Comparison of ENCODE assay signal across 8 cellular contexts in the genomic region with DNA sequence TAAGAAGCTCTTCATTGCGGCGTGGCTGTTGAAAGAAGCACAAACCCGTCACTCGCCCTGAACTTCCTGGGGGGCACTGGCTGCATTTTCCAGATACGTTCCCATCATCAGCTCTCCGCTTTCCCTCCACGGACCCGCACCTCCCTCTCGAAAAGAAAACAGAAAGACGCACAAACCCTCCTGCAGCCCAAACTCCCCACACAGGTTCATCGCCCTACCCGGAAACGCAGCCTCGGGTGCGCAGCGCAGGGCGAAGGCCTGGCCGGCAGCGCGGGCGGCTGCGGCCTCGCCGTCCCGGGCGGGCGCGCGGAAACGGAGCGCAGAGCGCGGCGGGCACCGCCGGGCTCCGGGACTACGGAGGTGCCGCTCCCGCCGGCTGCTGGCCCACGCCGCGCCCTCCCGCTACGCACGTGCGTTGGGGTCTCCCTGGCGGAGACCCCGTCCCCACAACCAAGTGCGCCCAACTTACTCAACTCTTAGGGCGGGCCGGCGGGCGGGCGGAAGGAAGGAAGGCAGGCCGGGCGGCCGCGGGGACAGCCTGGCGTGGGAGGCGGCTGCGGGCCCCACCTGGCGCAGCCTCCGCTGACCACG. TPM values are rescaled to one million over a fixed set of nuclear protein-coding genes. Genes with fewer than 3 reads are reported as not detected.
DNase-seq lines count a peak whose midpoint lies in the region; ATAC-seq and TF ChIP-seq lines count a peak whose summit lies in the region.

No MANE protein-coding gene starts in this region.

- peak overlapping the region; percentile 99 for H3K4me3 ChIP-seq in OCI-LY7 (ENCODE audit: low read depth, low read length, poor library complexity, severe bottlenecking)
- peak overlapping the region; percentile 93 for H3K4me3 ChIP-seq in parathyroid adenoma (ENCODE audit: low read depth, low read length)

- intact Hi-C loops in OCI-LY7 (cut with micrococcal nuclease; ENCODE audit: unreplicated experiment) = loop anchor here (1.0 to 10.0 kb wide), 3 partner anchors 196 to 713 kb away; a partner anchor contains a TSS

- BruUV-seq in OCI-LY7 (replicated peaks; lab: Mats Ljungman, UMichigan) = no TSS peak

- H3K9me3 ChIP-seq in OCI-LY7 (ENCODE audit: low read length) = no peaks in the 10 kb centered on the region
- H3K9me3 ChIP-seq in parathyroid adenoma (ENCODE audit: control insufficient read depth, low read length) = no peaks in the 10 kb centered on the region

- H4K20me1 ChIP-seq in OCI-LY7 (ENCODE audit: insufficient read depth, low read length) = peaks cover 34% of the 10 kb centered on the region

- no peaks in the 10 kb centered on the region for H3K9me2 ChIP-seq in OCI-LY7 (ENCODE audit: insufficient read depth, low read length)

- H3K27ac ChIP-seq in OCI-LY7 (ENCODE audit: low read depth, low read length, poor library complexity, severe bottlenecking) (peak overlapping the region; percentile 84), parathyroid adenoma (peak overlapping the region; percentile 77)

- H2AFZ ChIP-seq in OCI-LY7 (ENCODE audit: low read length) = peak overlapping the region; percentile 37; the same call in 1 of the 2 replicates
- H2AFZ ChIP-seq in parathyroid adenoma = peak overlapping the region; percentile 82

- H3K4me2 ChIP-seq in OCI-LY7 (ENCODE audit: low read length) = peak overlapping the region; percentile 98
- H3K4me2 ChIP-seq in parathyroid adenoma (ENCODE audit: low read length) = peak overlapping the region; percentile 83

- H3K9ac ChIP-seq in parathyroid adenoma = peak overlapping the region; percentile 14

- H3K4me1 ChIP-seq in OCI-LY7 (ENCODE audit: insufficient read depth, low read length, poor library complexity, severe bottlenecking) = peaks cover 49% of the 10 kb centered on the region
- no peaks in the 10 kb centered on the region for H3K4me1 ChIP-seq in parathyroid adenoma

- ATAC-seq in HG02763 (IDR thresholded peaks at IDR 0.05; ENCODE audit: unreplicated experiment) = peak; percentile 39

- POLR2A ChIA-PET in OCI-LY7 (lab: Charles Lee) = interaction anchor here (1.2 to 3.7 kb wide), 4 partner anchors 9 to 261 kb away, joined by 3 to 17 read pairs (median 5); no protein-coding TSS in a partner anchor

- H3K27me3 ChIP-seq in parathyroid adenoma (ENCODE audit: control insufficient read depth, insufficient read depth, low read length) = no peaks in the 10 kb centered on the region

- TF ChIP-seq CTCF in OCI-LY7 (conservative IDR thresholded peaks at IDR 0.05; ENCODE audit: low read length) = no peak
- TF ChIP-seq CTCF in parathyroid adenoma (IDR thresholded peaks at IDR 0.05) = no peak

- H3K79me2 ChIP-seq in OCI-LY7 (ENCODE audit: insufficient read depth, low read depth, low read length) (peaks cover 53% of the 10 kb centered on the region), parathyroid adenoma (peaks cover 20% of the 10 kb centered on the region)

- H3K36me3 ChIP-seq in OCI-LY7 (ENCODE audit: insufficient read depth, low read length) = peaks cover 45% of the 10 kb centered on the region
- no peaks in the 10 kb centered on the region for H3K36me3 ChIP-seq in parathyroid adenoma (ENCODE audit: control insufficient read depth, insufficient read depth, low read length)

- peak; percentile 49 for DNase-seq in NCI-H748 (lab: John Stamatoyannopoulos, UW; ENCODE audit: unreplicated experiment)
- DNase-seq in NCI-H748 treated with DMSO at 0.1 percent for 48 hours (lab: John Stamatoyannopoulos, UW) = no peak
- peak; percentile 69 for DNase-seq in OCI-LY7 (ENCODE audit: low spot score)
- DNase-seq in activated gamma-delta T cell treated with anti-CD3 and anti-CD28 coated beads, Interleukin-2, amount 50 U/mL, for 16 hours (ENCODE audit: low read depth) = peak; percentile 39
- peak; percentile 25 for DNase-seq in glomerular visceral epithelial cell (ENCODE audit: extremely low spot score)
- DNase-seq in middle frontal gyrus (ENCODE audit: extremely low spot score, low spot score) = no peak

- CTCF ChIA-PET in OCI-LY7 (lab: Charles Lee; ENCODE audit: unreplicated experiment) = interaction anchor here (1.4 kb wide), 1 partner anchor 8 kb away, joined by 3 read pairs; no protein-coding TSS in a partner anchor

RNA-seq across cellular contexts. Expression of a gene that starts 0.8 kb away (rescaled TPM):
- 23.8 and 23.9 TPM in 2 replicates for total RNA-seq in OCI-LY7 (2014; rRNA removed; shearing (Covaris generic))
- 42.2 and 44.0 TPM in 2 replicates for total RNA-seq in OCI-LY7 (2022)

Comparison
In these comparisons a context has a peak if more than half of its experiments do, and no peak if none do; other contexts are left out.
1. DNase-seq: peak in NCI-H748 (single experiment), OCI-LY7 (single experiment), activated gamma-delta T cell treated with anti-CD3 and anti-CD28 coated beads, Interleukin-2, amount 50 U/mL, for 16 hours (single experiment) and glomerular visceral epithelial cell (single experiment); none in NCI-H748 treated with DMSO at 0.1 percent for 48 hours (single experiment) and middle frontal gyrus (single experiment).